Comparison of ENCODE assay signal across 20 cellular contexts in genomic region chr2:129191530-129191929, GRCh38.
DNase-seq lines count a peak whose midpoint lies in the region; ATAC-seq, FAIRE-seq and TF ChIP-seq lines count a peak whose summit lies in the region.
"Had no signal": no experiment of that assay in that cellular context is flagged by ENCODE, and none has a peak within 500 bp of the region (broad histone marks: within the 10 kb centered on the region; RNA-seq: fewer than 3 reads in every experiment).

No MANE protein-coding gene starts in this region.

- TF ChIP-seq CTCF in HepG2 (CRISPR knock-in tag; IDR thresholded peaks at IDR 0.05), result no peak
- TF ChIP-seq CTCF in right lobe of liver (IDR thresholded peaks at IDR 0.05), result no peak
- TF ChIP-seq CTCF in bronchial epithelial cell (IDR thresholded peaks at IDR 0.05; ENCODE audit: insufficient read depth, low read length, severe bottlenecking), result peak; percentile 23
- TF ChIP-seq CTCF in sigmoid colon (IDR thresholded peaks at IDR 0.05), result no peak

- WGBS in HepG2 (ENCODE audit: low lambda C conversion rate), result 3% methylated on average over 4 of the region's 4 CpGs
- 55% methylated on average over 2 of the region's 4 CpGs for WGBS in right lobe of liver (ENCODE audit: insufficient coverage, low coverage, low lambda C conversion rate, missing lambda C conversion rate)
- WGBS in sigmoid colon, 2 donors, result 32 to 62% methylated on average over 4 of the region's 4 CpGs

- TF ChIP-seq EP300 in HepG2 (IDR thresholded peaks at IDR 0.05; ENCODE audit: low read depth in 2 of 2, low read length in 2 of 2) (no peak), HepG2 (CRISPR knock-in tag; IDR thresholded peaks at IDR 0.05; ENCODE audit: borderline replicate concordance) (no peak), sigmoid colon (IDR thresholded peaks at IDR 0.05) (no peak)

- no peak overlapping the region for H3K4me2 ChIP-seq in HepG2 (ENCODE audit: low read depth, low read length)
- H3K4me2 ChIP-seq: BLaER1 had no signal

- H3K9ac ChIP-seq in HepG2 (ENCODE audit: insufficient read depth, low read depth, low read length), result no peak overlapping the region
- H3K9ac ChIP-seq: BLaER1 had no signal

- POLR2A ChIA-PET in HepG2 (lab: Yijun Ruan, JAX), result no interaction called here

- no peaks in the 10 kb centered on the region for H3K79me2 ChIP-seq in HepG2 (ENCODE audit: insufficient read depth, low read length)

- intact Hi-C loops in HepG2 (cut with micrococcal nuclease; ENCODE audit: unreplicated experiment) (no loop called here), right lobe of liver (cut with DNase I) (no loop called here), sigmoid colon (cut with DNase I) (no loop called here)

- TF ChIP-seq POLR2A in HepG2 (IDR thresholded peaks at IDR 0.05; ENCODE audit: insufficient read depth in 1 of 2, low read depth in 2 of 2, low read length in 2 of 2) (no peak), right lobe of liver (IDR thresholded peaks at IDR 0.05) (no peak), sigmoid colon (IDR thresholded peaks at IDR 0.05) (no peak)

- DNase-seq in HepG2 (ENCODE audit: low spot score), result no peak
- DNase-seq in right lobe of liver, result no peak
- peak; percentile 56 for DNase-seq in bronchial epithelial cell (ENCODE audit: low read depth)
- DNase-seq in kidney tubule cell (ENCODE audit: low spot score), result peak; percentile 47
- no peak for DNase-seq in sigmoid colon
- no peak for DNase-seq in stimulated activated CD4-positive, alpha-beta T cell treated with anti-CD3 and anti-CD28 coated beads, Interleukin-2, amount 100 ng/mL, for 48 hours
- DNase-seq: activated CD4-positive, alpha-beta T cell treated with anti-CD3 and anti-CD28 coated beads for 36 hours; adrenal gland; DMS53; HFFc6; NCI-H2029 treated with DMSO at 0.1 percent for 48 hours; NCI-H524; stimulated activated CD4-positive, alpha-beta T cell treated with anti-CD3 and anti-CD28 coated beads, Interleukin-12 subunit alpha, Interleukin-12 subunit beta, amount 100 ng/mL, for 4 hours; T-helper 9 cell; tibial artery had no signal

- no peaks in the 10 kb centered on the region for H4K20me1 ChIP-seq in HepG2 (ENCODE audit: insufficient read depth, low read length)
- H4K20me1 ChIP-seq: BLaER1 had no signal

- H3K27me3 ChIP-seq in HepG2 (ENCODE audit: control insufficient read depth in 1 of 2, insufficient read depth in 2 of 2, low read length in 2 of 2), result peaks cover 4 to 47% of the 10 kb centered on the region in 2 experiments; a peak in 4 of 5 replicates
- H3K27me3 ChIP-seq in right lobe of liver, result no peaks in the 10 kb centered on the region
- no peaks in the 10 kb centered on the region for H3K27me3 ChIP-seq in bronchial epithelial cell (ENCODE audit: control insufficient read depth, insufficient read depth, low read length)
- no peaks in the 10 kb centered on the region for H3K27me3 ChIP-seq in sigmoid colon
- H3K27me3 ChIP-seq: adrenal gland, BLaER1, SJSA1, tibial artery had no signal

- no peak overlapping the region for H2AFZ ChIP-seq in HepG2 (ENCODE audit: low read length)

- no TSS peak for BruUV-seq in HepG2 (replicated peaks; lab: Mats Ljungman, UMichigan)

- in situ Hi-C loops in HepG2 (cut with HindIII; ENCODE audit: extremely low pct_ligation_motif_present, low pct_unique_long_range_greater_than_20kb), result no loop called here

- H3K9me3 ChIP-seq in HepG2 (ENCODE audit: low read length) (no peaks in the 10 kb centered on the region), right lobe of liver (no peaks in the 10 kb centered on the region), sigmoid colon (no peaks in the 10 kb centered on the region)
- H3K9me3 ChIP-seq: adrenal gland, BLaER1, SJSA1, tibial artery had no signal

- H3K27ac ChIP-seq in HepG2 (ENCODE audit: extremely low read length, insufficient read depth, low read length) (no peak overlapping the region), right lobe of liver (no peak overlapping the region), sigmoid colon (no peak overlapping the region)
- H3K27ac ChIP-seq: adrenal gland, BLaER1, SJSA1, tibial artery had no signal

- FAIRE-seq in HepG2 (lab: Jason Lieb, UNC), result no peak
- FAIRE-seq in bronchial epithelial cell (lab: Jason Lieb, UNC), result no peak

- ATAC-seq in HepG2 (peak; percentile 29; the same call in 2 of the 3 replicates), right lobe of liver (no peak), GM21825 (IDR thresholded peaks at IDR 0.05; ENCODE audit: unreplicated experiment) (no peak), GM18907 (IDR thresholded peaks at IDR 0.05; ENCODE audit: unreplicated experiment) (no peak)
- ATAC-seq: activated CD4-positive, alpha-beta T cell treated with anti-CD3 and anti-CD28 coated beads for 36 hours; stimulated activated effector memory CD8-positive, alpha-beta T cell treated with anti-CD3 and anti-CD28 coated beads, Interleukin-12 subunit alpha, Interleukin-12 subunit beta, amount 100 ng/mL, for 72 hours had no signal

- H3K4me3 ChIP-seq in HepG2 (replicated peaks in 1 of 3; ENCODE audit: insufficient read depth in 1 of 3, low read depth in 2 of 3, low read length in 3 of 3) (no peak overlapping the region), right lobe of liver (no peak overlapping the region), bronchial epithelial cell (ENCODE audit: low read depth, low read length) (no peak overlapping the region), sigmoid colon (no peak overlapping the region)
- H3K4me3 ChIP-seq: adrenal gland, BLaER1, SJSA1, tibial artery had no signal

- no peak for TF ChIP-seq RAD21 in HepG2 (CRISPR knock-in tag; IDR thresholded peaks at IDR 0.05)

- CTCF ChIA-PET in HepG2 (lab: Yijun Ruan, JAX; ENCODE audit: low intra/inter-chr PET ratio, low total read pairs), result no interaction called here

- H3K4me1 ChIP-seq in HepG2 (ENCODE audit: insufficient read depth, low read length), result no peaks in the 10 kb centered on the region
- no peaks in the 10 kb centered on the region for H3K4me1 ChIP-seq in right lobe of liver
- H3K4me1 ChIP-seq in sigmoid colon, result no peaks in the 10 kb centered on the region
- H3K4me1 ChIP-seq: adrenal gland, BLaER1, SJSA1, tibial artery had no signal

- H3K36me3 ChIP-seq in HepG2 (replicated peaks in 1 of 2; ENCODE audit: control insufficient read depth in 1 of 2, insufficient read depth in 2 of 2, low read length in 2 of 2) (no peaks in the 10 kb centered on the region), right lobe of liver (no peaks in the 10 kb centered on the region), bronchial epithelial cell (ENCODE audit: control insufficient read depth, insufficient read depth, low read length) (no peaks in the 10 kb centered on the region), sigmoid colon (no peaks in the 10 kb centered on the region)
- H3K36me3 ChIP-seq: adrenal gland, BLaER1, SJSA1, tibial artery had no signal

TF ChIP-seq in HepG2, 621 proteins besides CTCF, POLR2A, EP300 and RAD21:
- TF ChIP-seq TIGD3 (CRISPR knock-in tag; IDR thresholded peaks at IDR 0.05; ENCODE audit: borderline replicate concordance) (no peak), ETV5 (CRISPR knock-in tag; IDR thresholded peaks at IDR 0.05; ENCODE audit: borderline replicate concordance) (no peak), MNT (IDR thresholded peaks at IDR 0.05) (peak; percentile 91)

Comparison
In these comparisons a context has a peak if more than half of its experiments do, and no peak if none do; other contexts are left out.
1. DNase-seq: peak in bronchial epithelial cell (single experiment) and kidney tubule cell (single experiment); none in HepG2 (single experiment), right lobe of liver (0 of 3), sigmoid colon (single experiment) and stimulated activated CD4-positive, alpha-beta T cell treated with anti-CD3 and anti-CD28 coated beads, Interleukin-2, amount 100 ng/mL, for 48 hours (0 of 2).